ENCODE assay signal across 13 cellular contexts in genomic region chr16:21104124-21104860, GRCh38. TPM values are rescaled to one million over a fixed set of nuclear protein-coding genes. Genes with fewer than 3 reads are reported as not detected.
DNase-seq lines count a peak whose midpoint lies in the region; ATAC-seq and TF ChIP-seq lines count a peak whose summit lies in the region.
"Had no signal": no experiment of that assay in that cellular context is flagged by ENCODE, and none has a peak within 500 bp of the region (broad histone marks: within the 10 kb centered on the region; RNA-seq: fewer than 3 reads in every experiment).

No MANE protein-coding gene starts in this region.

- H3K27me3 Mint-ChIP-seq in progenitor cell of endocrine pancreas: peaks cover 4% of the 10 kb centered on the region

- no peak overlapping the region for H3K4me3 Mint-ChIP-seq in progenitor cell of endocrine pancreas (ENCODE audit: low read depth)
- H3K4me3 Mint-ChIP-seq: stimulated activated naive CD8-positive, alpha-beta T cell treated with anti-CD3 and anti-CD28 coated beads, Interleukin-15, Interleukin-2, amounts not matched to agents 100 ng/mL and 50 ng/mL, for 24 hours had no signal

- no peaks in the 10 kb centered on the region for H3K36me3 Mint-ChIP-seq in progenitor cell of endocrine pancreas (ENCODE audit: insufficient read depth)

- no peaks in the 10 kb centered on the region for H3K9me3 Mint-ChIP-seq in progenitor cell of endocrine pancreas (ENCODE audit: low read depth)
- H3K9me3 Mint-ChIP-seq: stimulated activated naive CD8-positive, alpha-beta T cell treated with anti-CD3 and anti-CD28 coated beads, Interleukin-15, Interleukin-2, amounts not matched to agents 100 ng/mL and 50 ng/mL, for 24 hours had no signal

- ATAC-seq in GM21390 (IDR thresholded peaks at IDR 0.05; ENCODE audit: unreplicated experiment) (no peak), HG02870 (IDR thresholded peaks at IDR 0.05; ENCODE audit: unreplicated experiment) (no peak)

- no peak for TF ChIP-seq POLR2A in erythroblast (IDR thresholded peaks at IDR 0.05; ENCODE audit: low read length)

- no peak for TF ChIP-seq CTCF in astrocyte of the spinal cord (IDR thresholded peaks at IDR 0.05; ENCODE audit: low read depth, low read length)
- no peak for TF ChIP-seq CTCF in progenitor cell of endocrine pancreas (IDR thresholded peaks at IDR 0.05; ENCODE audit: unreplicated experiment)

- no peaks in the 10 kb centered on the region for H3K4me1 Mint-ChIP-seq in progenitor cell of endocrine pancreas (ENCODE audit: low read depth)

- no peak overlapping the region for H3K27ac Mint-ChIP-seq in progenitor cell of endocrine pancreas
- H3K27ac Mint-ChIP-seq: stimulated activated naive CD8-positive, alpha-beta T cell treated with anti-CD3 and anti-CD28 coated beads, Interleukin-15, Interleukin-2, amounts not matched to agents 100 ng/mL and 50 ng/mL, for 24 hours had no signal

- H3K4me3 ChIP-seq in astrocyte of the spinal cord (ENCODE audit: low read depth, low read length): no peak overlapping the region
- H3K4me3 ChIP-seq: lung had no signal

- in situ Hi-C loops in astrocyte of the spinal cord (cut with HindIII; ENCODE audit: low sequenced_read_pairs): no loop called here

- DNase-seq in AG08396 (ENCODE audit: low spot score) (peak; percentile 32), H4 (ENCODE audit: low spot score) (peak; percentile 34), astrocyte of the spinal cord (ENCODE audit: low read depth, low spot score) (peak; percentile 88), kidney tubule cell (ENCODE audit: low spot score) (peak; percentile 25), progenitor cell of endocrine pancreas (ENCODE audit: low spot score, unreplicated experiment) (no peak), erythroblast (lab: John Stamatoyannopoulos, UW) (no peak)
- DNase-seq: activated gamma-delta T cell treated with Interleukin-2 at 50 U/mL for 16 hours, NCI-H1105 treated with DMSO at 0.1 percent for 48 hours, occipital lobe had no signal

RNA-seq across cellular contexts. Expression of gene DNAH3, which starts 46.4 kb away (rescaled TPM):
- total RNA-seq in H4 (2014; rRNA removed; shearing (Covaris generic)): 0.12 and 0.17 TPM in 2 replicates
- total RNA-seq in progenitor cell of endocrine pancreas: 0.19 and 0.22 TPM in 2 replicates

RNA-seq across cellular contexts. Expression of gene LDAF1, which starts 54.2 kb away (rescaled TPM):
- 14.8 and 18.0 TPM in 2 replicates for total RNA-seq in H4 (2014; rRNA removed; shearing (Covaris generic))
- total RNA-seq in progenitor cell of endocrine pancreas: 20.0 and 20.3 TPM in 2 replicates

Comparison
In these comparisons a context has a peak if more than half of its experiments do, and no peak if none do; other contexts are left out.
1. DNase-seq: peak in AG08396 (single experiment), H4 (single experiment), astrocyte of the spinal cord (single experiment) and kidney tubule cell (single experiment); none in progenitor cell of endocrine pancreas (single experiment) and erythroblast (0 of 2).